1 cellular context compared by ENCODE assay signal in the genomic region with DNA sequence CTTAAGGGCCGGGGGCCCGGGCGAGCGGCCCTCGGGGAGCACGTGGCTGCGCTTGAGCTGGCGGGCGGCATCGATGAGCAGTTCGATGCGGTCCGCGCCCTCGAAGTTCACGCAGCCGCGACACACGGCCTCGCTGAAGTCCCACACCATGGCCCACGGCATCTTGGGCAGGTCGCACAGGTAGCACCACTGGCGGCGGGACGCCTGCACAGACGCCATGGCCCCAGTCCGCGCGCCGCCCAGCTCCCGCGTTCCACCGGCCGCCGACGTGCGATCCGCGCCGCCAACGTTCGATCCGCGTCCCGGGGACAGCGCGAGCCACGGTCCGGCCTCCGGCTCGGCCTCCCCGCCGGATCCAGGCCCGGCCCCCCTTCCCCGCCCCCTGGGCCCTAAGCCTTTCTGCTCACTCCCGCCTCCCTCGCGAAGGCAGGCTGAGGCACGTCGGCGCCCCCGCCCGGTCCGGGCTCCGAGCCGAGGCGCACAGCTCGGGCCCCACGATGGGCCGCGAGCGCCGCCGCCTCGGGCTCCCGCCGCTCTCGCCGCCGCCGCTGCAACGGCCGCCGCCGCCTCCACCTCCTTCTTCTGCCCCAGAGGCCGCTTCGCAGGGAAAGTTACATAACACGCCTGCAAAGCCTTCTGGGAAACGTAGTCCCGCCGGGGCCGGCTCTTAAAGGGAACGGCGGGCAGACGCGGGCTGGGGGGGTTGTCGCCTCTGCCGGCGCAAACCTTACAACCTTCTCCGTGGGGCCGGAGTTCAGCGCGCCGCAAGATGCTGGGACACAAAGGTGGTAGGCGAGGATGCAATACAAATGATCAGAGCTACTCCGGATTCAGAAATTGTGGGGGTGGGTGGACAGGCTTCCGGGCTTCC.
TF ChIP-seq lines count a peak whose summit lies in the region.

A gene with protein sequence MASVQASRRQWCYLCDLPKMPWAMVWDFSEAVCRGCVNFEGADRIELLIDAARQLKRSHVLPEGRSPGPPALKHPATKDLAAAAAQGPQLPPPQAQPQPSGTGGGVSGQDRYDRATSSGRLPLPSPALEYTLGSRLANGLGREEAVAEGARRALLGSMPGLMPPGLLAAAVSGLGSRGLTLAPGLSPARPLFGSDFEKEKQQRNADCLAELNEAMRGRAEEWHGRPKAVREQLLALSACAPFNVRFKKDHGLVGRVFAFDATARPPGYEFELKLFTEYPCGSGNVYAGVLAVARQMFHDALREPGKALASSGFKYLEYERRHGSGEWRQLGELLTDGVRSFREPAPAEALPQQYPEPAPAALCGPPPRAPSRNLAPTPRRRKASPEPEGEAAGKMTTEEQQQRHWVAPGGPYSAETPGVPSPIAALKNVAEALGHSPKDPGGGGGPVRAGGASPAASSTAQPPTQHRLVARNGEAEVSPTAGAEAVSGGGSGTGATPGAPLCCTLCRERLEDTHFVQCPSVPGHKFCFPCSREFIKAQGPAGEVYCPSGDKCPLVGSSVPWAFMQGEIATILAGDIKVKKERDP (minus strand): TSS at position 586 of the 871 bp plus-strand sequence. CDS start 367 bp downstream, at position 219.

TF ChIP-seq in K562, 482 proteins besides CTCF, POLR2A, EP300 and RAD21 (continued from another document and continues in another):
- TF ChIP-seq, protein P1, sequence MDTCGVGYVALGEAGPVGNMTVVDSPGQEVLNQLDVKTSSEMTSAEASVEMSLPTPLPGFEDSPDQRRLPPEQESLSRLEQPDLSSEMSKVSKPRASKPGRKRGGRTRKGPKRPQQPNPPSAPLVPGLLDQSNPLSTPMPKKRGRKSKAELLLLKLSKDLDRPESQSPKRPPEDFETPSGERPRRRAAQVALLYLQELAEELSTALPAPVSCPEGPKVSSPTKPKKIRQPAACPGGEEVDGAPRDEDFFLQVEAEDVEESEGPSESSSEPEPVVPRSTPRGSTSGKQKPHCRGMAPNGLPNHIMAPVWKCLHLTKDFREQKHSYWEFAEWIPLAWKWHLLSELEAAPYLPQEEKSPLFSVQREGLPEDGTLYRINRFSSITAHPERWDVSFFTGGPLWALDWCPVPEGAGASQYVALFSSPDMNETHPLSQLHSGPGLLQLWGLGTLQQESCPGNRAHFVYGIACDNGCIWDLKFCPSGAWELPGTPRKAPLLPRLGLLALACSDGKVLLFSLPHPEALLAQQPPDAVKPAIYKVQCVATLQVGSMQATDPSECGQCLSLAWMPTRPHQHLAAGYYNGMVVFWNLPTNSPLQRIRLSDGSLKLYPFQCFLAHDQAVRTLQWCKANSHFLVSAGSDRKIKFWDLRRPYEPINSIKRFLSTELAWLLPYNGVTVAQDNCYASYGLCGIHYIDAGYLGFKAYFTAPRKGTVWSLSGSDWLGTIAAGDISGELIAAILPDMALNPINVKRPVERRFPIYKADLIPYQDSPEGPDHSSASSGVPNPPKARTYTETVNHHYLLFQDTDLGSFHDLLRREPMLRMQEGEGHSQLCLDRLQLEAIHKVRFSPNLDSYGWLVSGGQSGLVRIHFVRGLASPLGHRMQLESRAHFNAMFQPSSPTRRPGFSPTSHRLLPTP (IDR thresholded peaks at IDR 0.05; ENCODE audit: borderline replicate concordance, extremely low read depth, insufficient read length), result no peak
- no peak for TF ChIP-seq PPARD (CRISPR knock-in tag; IDR thresholded peaks at IDR 0.05)
- TF ChIP-seq, protein P2, sequence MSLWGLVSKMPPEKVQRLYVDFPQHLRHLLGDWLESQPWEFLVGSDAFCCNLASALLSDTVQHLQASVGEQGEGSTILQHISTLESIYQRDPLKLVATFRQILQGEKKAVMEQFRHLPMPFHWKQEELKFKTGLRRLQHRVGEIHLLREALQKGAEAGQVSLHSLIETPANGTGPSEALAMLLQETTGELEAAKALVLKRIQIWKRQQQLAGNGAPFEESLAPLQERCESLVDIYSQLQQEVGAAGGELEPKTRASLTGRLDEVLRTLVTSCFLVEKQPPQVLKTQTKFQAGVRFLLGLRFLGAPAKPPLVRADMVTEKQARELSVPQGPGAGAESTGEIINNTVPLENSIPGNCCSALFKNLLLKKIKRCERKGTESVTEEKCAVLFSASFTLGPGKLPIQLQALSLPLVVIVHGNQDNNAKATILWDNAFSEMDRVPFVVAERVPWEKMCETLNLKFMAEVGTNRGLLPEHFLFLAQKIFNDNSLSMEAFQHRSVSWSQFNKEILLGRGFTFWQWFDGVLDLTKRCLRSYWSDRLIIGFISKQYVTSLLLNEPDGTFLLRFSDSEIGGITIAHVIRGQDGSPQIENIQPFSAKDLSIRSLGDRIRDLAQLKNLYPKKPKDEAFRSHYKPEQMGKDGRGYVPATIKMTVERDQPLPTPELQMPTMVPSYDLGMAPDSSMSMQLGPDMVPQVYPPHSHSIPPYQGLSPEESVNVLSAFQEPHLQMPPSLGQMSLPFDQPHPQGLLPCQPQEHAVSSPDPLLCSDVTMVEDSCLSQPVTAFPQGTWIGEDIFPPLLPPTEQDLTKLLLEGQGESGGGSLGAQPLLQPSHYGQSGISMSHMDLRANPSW (CRISPR knock-in tag; IDR thresholded peaks at IDR 0.05), result 0 out of 2 replicates have a peak, but pooled peaks have one; percentile 9
- TF ChIP-seq, protein P3, sequence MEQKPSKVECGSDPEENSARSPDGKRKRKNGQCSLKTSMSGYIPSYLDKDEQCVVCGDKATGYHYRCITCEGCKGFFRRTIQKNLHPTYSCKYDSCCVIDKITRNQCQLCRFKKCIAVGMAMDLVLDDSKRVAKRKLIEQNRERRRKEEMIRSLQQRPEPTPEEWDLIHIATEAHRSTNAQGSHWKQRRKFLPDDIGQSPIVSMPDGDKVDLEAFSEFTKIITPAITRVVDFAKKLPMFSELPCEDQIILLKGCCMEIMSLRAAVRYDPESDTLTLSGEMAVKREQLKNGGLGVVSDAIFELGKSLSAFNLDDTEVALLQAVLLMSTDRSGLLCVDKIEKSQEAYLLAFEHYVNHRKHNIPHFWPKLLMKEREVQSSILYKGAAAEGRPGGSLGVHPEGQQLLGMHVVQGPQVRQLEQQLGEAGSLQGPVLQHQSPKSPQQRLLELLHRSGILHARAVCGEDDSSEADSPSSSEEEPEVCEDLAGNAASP (IDR thresholded peaks at IDR 0.05), result no peak
- no peak for TF ChIP-seq SP2 (IDR thresholded peaks at IDR 0.05; ENCODE audit: extremely low read depth, low read depth, low read length, poor library complexity, severe bottlenecking)
- TF ChIP-seq FOXK1 (CRISPR knock-in tag; IDR thresholded peaks at IDR 0.05; ENCODE audit: borderline replicate concordance), result no peak
- no peak for TF ChIP-seq ZNF124 (CRISPR knock-in tag; IDR thresholded peaks at IDR 0.05)
- peak; percentile 70 for TF ChIP-seq SAP30 (IDR thresholded peaks at IDR 0.05; ENCODE audit: borderline replicate concordance, insufficient read depth, low read depth, low read length, poor library complexity, severe bottlenecking)
- no peak for TF ChIP-seq SRSF3 (IDR thresholded peaks at IDR 0.05; ENCODE audit: insufficient read depth, low read length)
- TF ChIP-seq ZNF133 (CRISPR knock-in tag; IDR thresholded peaks at IDR 0.05), result no peak
- no peak for TF ChIP-seq HNRNPH1 (optimal IDR thresholded peaks at IDR 0.05; ENCODE audit: low read depth, low read length)
- TF ChIP-seq, protein P4, sequence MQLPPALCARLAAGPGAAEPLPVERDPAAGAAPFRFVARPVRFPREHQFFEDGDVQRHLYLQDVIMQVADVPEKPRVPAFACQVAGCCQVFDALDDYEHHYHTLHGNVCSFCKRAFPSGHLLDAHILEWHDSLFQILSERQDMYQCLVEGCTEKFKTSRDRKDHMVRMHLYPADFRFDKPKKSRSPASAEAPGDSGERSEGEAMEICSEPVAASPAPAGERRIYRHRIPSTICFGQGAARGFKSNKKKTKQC (CRISPR knock-in tag; IDR thresholded peaks at IDR 0.05), result 0 out of 2 replicates have a peak, but pooled peaks have one; percentile 37
- no peak for TF ChIP-seq GABPA (tag; conservative IDR thresholded peaks at IDR 0.05; ENCODE audit: low read depth)
- TF ChIP-seq ZNF212 (CRISPR knock-in tag; IDR thresholded peaks at IDR 0.05), result no peak
- TF ChIP-seq ARNT (IDR thresholded peaks at IDR 0.05), result no peak
- TF ChIP-seq ELF2 (CRISPR knock-in tag; IDR thresholded peaks at IDR 0.05), result no peak
- no peak for TF ChIP-seq MCM5 (IDR thresholded peaks at IDR 0.05; ENCODE audit: low read depth)
- TF ChIP-seq JUNB (CRISPR knock-in tag; conservative IDR thresholded peaks at IDR 0.05), result no peak
- TF ChIP-seq PRMT5 (CRISPR knock-in tag; IDR thresholded peaks at IDR 0.05), result no peak
- TF ChIP-seq, protein P5, sequence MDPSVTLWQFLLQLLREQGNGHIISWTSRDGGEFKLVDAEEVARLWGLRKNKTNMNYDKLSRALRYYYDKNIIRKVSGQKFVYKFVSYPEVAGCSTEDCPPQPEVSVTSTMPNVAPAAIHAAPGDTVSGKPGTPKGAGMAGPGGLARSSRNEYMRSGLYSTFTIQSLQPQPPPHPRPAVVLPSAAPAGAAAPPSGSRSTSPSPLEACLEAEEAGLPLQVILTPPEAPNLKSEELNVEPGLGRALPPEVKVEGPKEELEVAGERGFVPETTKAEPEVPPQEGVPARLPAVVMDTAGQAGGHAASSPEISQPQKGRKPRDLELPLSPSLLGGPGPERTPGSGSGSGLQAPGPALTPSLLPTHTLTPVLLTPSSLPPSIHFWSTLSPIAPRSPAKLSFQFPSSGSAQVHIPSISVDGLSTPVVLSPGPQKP (CRISPR knock-in tag; IDR thresholded peaks at IDR 0.05), result no peak
- TF ChIP-seq, protein P6, sequence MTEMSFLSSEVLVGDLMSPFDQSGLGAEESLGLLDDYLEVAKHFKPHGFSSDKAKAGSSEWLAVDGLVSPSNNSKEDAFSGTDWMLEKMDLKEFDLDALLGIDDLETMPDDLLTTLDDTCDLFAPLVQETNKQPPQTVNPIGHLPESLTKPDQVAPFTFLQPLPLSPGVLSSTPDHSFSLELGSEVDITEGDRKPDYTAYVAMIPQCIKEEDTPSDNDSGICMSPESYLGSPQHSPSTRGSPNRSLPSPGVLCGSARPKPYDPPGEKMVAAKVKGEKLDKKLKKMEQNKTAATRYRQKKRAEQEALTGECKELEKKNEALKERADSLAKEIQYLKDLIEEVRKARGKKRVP (CRISPR knock-in tag; IDR thresholded peaks at IDR 0.05), result no peak
- TF ChIP-seq TEAD1 (CRISPR knock-in tag; IDR thresholded peaks at IDR 0.05), result no peak
- TF ChIP-seq, protein P7, sequence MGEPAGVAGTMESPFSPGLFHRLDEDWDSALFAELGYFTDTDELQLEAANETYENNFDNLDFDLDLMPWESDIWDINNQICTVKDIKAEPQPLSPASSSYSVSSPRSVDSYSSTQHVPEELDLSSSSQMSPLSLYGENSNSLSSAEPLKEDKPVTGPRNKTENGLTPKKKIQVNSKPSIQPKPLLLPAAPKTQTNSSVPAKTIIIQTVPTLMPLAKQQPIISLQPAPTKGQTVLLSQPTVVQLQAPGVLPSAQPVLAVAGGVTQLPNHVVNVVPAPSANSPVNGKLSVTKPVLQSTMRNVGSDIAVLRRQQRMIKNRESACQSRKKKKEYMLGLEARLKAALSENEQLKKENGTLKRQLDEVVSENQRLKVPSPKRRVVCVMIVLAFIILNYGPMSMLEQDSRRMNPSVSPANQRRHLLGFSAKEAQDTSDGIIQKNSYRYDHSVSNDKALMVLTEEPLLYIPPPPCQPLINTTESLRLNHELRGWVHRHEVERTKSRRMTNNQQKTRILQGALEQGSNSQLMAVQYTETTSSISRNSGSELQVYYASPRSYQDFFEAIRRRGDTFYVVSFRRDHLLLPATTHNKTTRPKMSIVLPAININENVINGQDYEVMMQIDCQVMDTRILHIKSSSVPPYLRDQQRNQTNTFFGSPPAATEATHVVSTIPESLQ (CRISPR knock-in tag; IDR thresholded peaks at IDR 0.05), result no peak; the same call in 1 of the 2 replicates
- no peak for TF ChIP-seq DPF2 (IDR thresholded peaks at IDR 0.05)
- TF ChIP-seq NONO (IDR thresholded peaks at IDR 0.05; ENCODE audit: low read depth in 2 of 2, low read length in 1 of 2), result peak; percentile 44 to 59; a peak in 2 of 4 replicates
- TF ChIP-seq POLR2AphosphoS5 (IDR thresholded peaks at IDR 0.05; ENCODE audit: control insufficient read depth, insufficient read depth, low read depth, low read length), result no peak
- TF ChIP-seq FOSL1 (tag; conservative IDR thresholded peaks at IDR 0.05), result no peak
- TF ChIP-seq ZNF282 (CRISPR knock-in tag; IDR thresholded peaks at IDR 0.05), result peak; percentile 25; the same call in 1 of the 2 replicates
- TF ChIP-seq KDM4B (IDR thresholded peaks at IDR 0.05; ENCODE audit: borderline replicate concordance in 2 of 2, low read depth in 1 of 2), result no peak
- TF ChIP-seq SP1 (CRISPR knock-in tag; IDR thresholded peaks at IDR 0.05), result peak; percentile 37; the same call in 1 of the 2 replicates
- peak; percentile 26 for TF ChIP-seq NR3C1 (CRISPR knock-in tag; IDR thresholded peaks at IDR 0.05)
- no peak for TF ChIP-seq CBFA2T3 (IDR thresholded peaks at IDR 0.05)
- TF ChIP-seq, protein P8, sequence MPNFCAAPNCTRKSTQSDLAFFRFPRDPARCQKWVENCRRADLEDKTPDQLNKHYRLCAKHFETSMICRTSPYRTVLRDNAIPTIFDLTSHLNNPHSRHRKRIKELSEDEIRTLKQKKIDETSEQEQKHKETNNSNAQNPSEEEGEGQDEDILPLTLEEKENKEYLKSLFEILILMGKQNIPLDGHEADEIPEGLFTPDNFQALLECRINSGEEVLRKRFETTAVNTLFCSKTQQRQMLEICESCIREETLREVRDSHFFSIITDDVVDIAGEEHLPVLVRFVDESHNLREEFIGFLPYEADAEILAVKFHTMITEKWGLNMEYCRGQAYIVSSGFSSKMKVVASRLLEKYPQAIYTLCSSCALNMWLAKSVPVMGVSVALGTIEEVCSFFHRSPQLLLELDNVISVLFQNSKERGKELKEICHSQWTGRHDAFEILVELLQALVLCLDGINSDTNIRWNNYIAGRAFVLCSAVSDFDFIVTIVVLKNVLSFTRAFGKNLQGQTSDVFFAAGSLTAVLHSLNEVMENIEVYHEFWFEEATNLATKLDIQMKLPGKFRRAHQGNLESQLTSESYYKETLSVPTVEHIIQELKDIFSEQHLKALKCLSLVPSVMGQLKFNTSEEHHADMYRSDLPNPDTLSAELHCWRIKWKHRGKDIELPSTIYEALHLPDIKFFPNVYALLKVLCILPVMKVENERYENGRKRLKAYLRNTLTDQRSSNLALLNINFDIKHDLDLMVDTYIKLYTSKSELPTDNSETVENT (CRISPR knock-in tag; IDR thresholded peaks at IDR 0.05), result peak; percentile 52; the same call in 1 of the 2 replicates
- TF ChIP-seq, protein P9, sequence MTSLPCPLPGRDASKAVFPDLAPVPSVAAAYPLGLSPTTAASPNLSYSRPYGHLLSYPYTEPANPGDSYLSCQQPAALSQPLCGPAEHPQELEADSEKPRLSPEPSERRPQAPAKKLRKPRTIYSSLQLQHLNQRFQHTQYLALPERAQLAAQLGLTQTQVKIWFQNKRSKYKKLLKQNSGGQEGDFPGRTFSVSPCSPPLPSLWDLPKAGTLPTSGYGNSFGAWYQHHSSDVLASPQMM (CRISPR knock-in tag; IDR thresholded peaks at IDR 0.05), result no peak
- TF ChIP-seq ZNF668 (CRISPR knock-in tag; IDR thresholded peaks at IDR 0.05), result no peak
- peak; percentile 91 for TF ChIP-seq CEBPB (tag; IDR thresholded peaks at IDR 0.05)
- TF ChIP-seq LARP7 (IDR thresholded peaks at IDR 0.05), result no peak
- no peak for TF ChIP-seq NCOA4 (IDR thresholded peaks at IDR 0.05; ENCODE audit: partially characterized antibody)
- TF ChIP-seq, protein P10, sequence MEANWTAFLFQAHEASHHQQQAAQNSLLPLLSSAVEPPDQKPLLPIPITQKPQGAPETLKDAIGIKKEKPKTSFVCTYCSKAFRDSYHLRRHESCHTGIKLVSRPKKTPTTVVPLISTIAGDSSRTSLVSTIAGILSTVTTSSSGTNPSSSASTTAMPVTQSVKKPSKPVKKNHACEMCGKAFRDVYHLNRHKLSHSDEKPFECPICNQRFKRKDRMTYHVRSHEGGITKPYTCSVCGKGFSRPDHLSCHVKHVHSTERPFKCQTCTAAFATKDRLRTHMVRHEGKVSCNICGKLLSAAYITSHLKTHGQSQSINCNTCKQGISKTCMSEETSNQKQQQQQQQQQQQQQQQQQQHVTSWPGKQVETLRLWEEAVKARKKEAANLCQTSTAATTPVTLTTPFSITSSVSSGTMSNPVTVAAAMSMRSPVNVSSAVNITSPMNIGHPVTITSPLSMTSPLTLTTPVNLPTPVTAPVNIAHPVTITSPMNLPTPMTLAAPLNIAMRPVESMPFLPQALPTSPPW (CRISPR knock-in tag; IDR thresholded peaks at IDR 0.05), result peak; percentile 77; the same call in 1 of the 2 replicates
- no peak for TF ChIP-seq SLC30A9 (CRISPR knock-in tag; IDR thresholded peaks at IDR 0.05)
